Comparison of ENCODE assay signal across 8 cellular contexts in genomic region chr1:226083303-226084101, GRCh38. TPM values are rescaled to one million over a fixed set of nuclear protein-coding genes. Genes with fewer than 3 reads are reported as not detected.
A peak's percentile ranks its signal among the peaks of the same experiment; 100 is the strongest.
DNase-seq lines count a peak whose midpoint lies in the region; ATAC-seq and TF ChIP-seq lines count a peak whose summit lies in the region.

No MANE protein-coding gene starts in this region.

- peak; percentile 85 for DNase-seq in SIG-M5 treated with dmso at 0.1 percent for 504 hours (lab: John Stamatoyannopoulos, UW; ENCODE audit: unreplicated experiment)
- no peak for DNase-seq in SIG-M5 (lab: John Stamatoyannopoulos, UW)
- peak; percentile 41 for DNase-seq in NCI-H2081 treated with DMSO at 0.1 percent for 48 hours (lab: John Stamatoyannopoulos, UW)
- DNase-seq in UCSD-AML1 (lab: John Stamatoyannopoulos, UW; ENCODE audit: unreplicated experiment) = peak; percentile 80
- DNase-seq in MCF 10A (ENCODE audit: unreplicated experiment) = peak; percentile 97
- DNase-seq in immature natural killer cell = peak; percentile 89 to 92 (median 91)
- DNase-seq in stimulated activated CD4-positive, alpha-beta T cell treated with anti-CD3 and anti-CD28 coated beads, Interleukin-12 subunit alpha, Interleukin-12 subunit beta, amount 100 ng/mL, for 24 hours (ENCODE audit: low read depth in 2 of 2) = peak; percentile 87 to 93

- H3K27me3 Mint-ChIP-seq in MCF 10A (ENCODE audit: insufficient read depth, unreplicated experiment) (no peaks in the 10 kb centered on the region), immature natural killer cell (ENCODE audit: low read depth in 3 of 3) (peaks cover 0 to 5% (median 0%) of the 10 kb centered on the region in 3 donors)

- H3K27ac Mint-ChIP-seq in MCF 10A (ENCODE audit: low read depth, unreplicated experiment) (peak overlapping the region; percentile 24), immature natural killer cell (peak overlapping the region in 3 of 6 donors; percentile 71 to 84 (median 80))

- H3K36me3 Mint-ChIP-seq in MCF 10A (ENCODE audit: insufficient read depth, unreplicated experiment) = no peaks in the 10 kb centered on the region
- no peaks in the 10 kb centered on the region for H3K36me3 Mint-ChIP-seq in immature natural killer cell

- CTCF ChIA-PET in MCF 10A (lab: Yijun Ruan, JAX) = interaction anchor here (0.5 to 3.5 kb wide), 19 partner anchors 9 to 879 kb away, joined by 3 to 41 read pairs (median 3); no protein-coding TSS in a partner anchor

- H3K4me3 Mint-ChIP-seq in MCF 10A (ENCODE audit: unreplicated experiment) = peak overlapping the region; percentile 83
- H3K4me3 Mint-ChIP-seq in immature natural killer cell = peak overlapping the region; percentile 82 to 94 (median 90)

- ATAC-seq in HG02870 (IDR thresholded peaks at IDR 0.05; ENCODE audit: unreplicated experiment) = peak; percentile 91

- POLR2A ChIA-PET in MCF 10A (lab: Yijun Ruan, JAX) = interaction anchor here (0.6 to 5.7 kb wide), 33 partner anchors 10 to 1910 kb away, joined by 3 to 99 read pairs (median 4); partner anchors contain the start of genes ACBD3, H3-3A, LIN9 and SDE2

- H3K9me3 Mint-ChIP-seq in MCF 10A (ENCODE audit: unreplicated experiment) (no peaks in the 10 kb centered on the region), immature natural killer cell (no peaks in the 10 kb centered on the region)

- BruUV-seq in MCF 10A (replicated peaks; lab: Mats Ljungman, UMichigan) = TSS peak; percentile 49

- H3K4me1 Mint-ChIP-seq in MCF 10A (ENCODE audit: insufficient read depth, unreplicated experiment) (peaks cover 6% of the 10 kb centered on the region), immature natural killer cell (peaks cover 7 to 9% of the 10 kb centered on the region in 2 donors)

- no peak for TF ChIP-seq CTCF in MCF 10A (IDR thresholded peaks at IDR 0.05; ENCODE audit: unreplicated experiment)

- intact Hi-C loops in MCF 10A (cut with micrococcal nuclease) = loop anchor here (1.0 to 5.0 kb wide), 3 partner anchors 19 to 39 kb away; no protein-coding TSS in a partner anchor

RNA-seq across cellular contexts. Expression of gene H3-3A, which starts 21.0 kb away (rescaled TPM):
- 635 and 710 TPM in 2 replicates for total RNA-seq in MCF 10A (2022)
- polyA plus RNA-seq in immature natural killer cell = 1,000 to 10,000 TPM in 1 of 3 donors, 100 to 1,000 TPM in 2; 850 to 1,086 (median 967) TPM
